In genomic region chr14:98122527-98122926, GRCh38 we compare ENCODE assay signal across 24 cellular contexts.
DNase-seq lines count a peak whose midpoint lies in the region; ATAC-seq and TF ChIP-seq lines count a peak whose summit lies in the region.
"Had no signal": no experiment of that assay in that cellular context is flagged by ENCODE, and none has a peak within 500 bp of the region (broad histone marks: within the 10 kb centered on the region; RNA-seq: fewer than 3 reads in every experiment).

No MANE protein-coding gene starts in this region.

- intact Hi-C loops in left lung (cut with DNase I): no loop called here

- H3K4me3 ChIP-seq in GM12865 (ENCODE audit: low read depth, low read length) (no peak overlapping the region), left lung (no peak overlapping the region)
- no peak overlapping the region for H3K4me3 ChIP-seq in effector memory CD4-positive, alpha-beta T cell (ENCODE audit: insufficient read depth, low read depth, low read length, poor library complexity, severe bottlenecking)
- H3K4me3 ChIP-seq: A549 had no signal

- no peak overlapping the region for H3K4me3 Mint-ChIP-seq in activated T-cell treated with anti-CD3 and anti-CD28 coated beads, Interleukin-2, amount 50 U/mL, for 24 hours
- no peak overlapping the region for H3K4me3 Mint-ChIP-seq in activated T-cell treated with anti-CD3 and anti-CD28 coated beads, Interleukin-2, amount 50 U/mL, for 4 hours
- no peak overlapping the region for H3K4me3 Mint-ChIP-seq in central memory CD8-positive, alpha-beta T cell

- H3K4me1 ChIP-seq in effector memory CD4-positive, alpha-beta T cell (ENCODE audit: control insufficient read depth, insufficient read depth, low read length, poor library complexity, severe bottlenecking): no peaks in the 10 kb centered on the region
- H3K4me1 ChIP-seq in left lung: no peaks in the 10 kb centered on the region
- H3K4me1 ChIP-seq: A549 had no signal

- peaks cover 3% of the 10 kb centered on the region for H3K36me3 Mint-ChIP-seq in activated T-cell treated with anti-CD3 and anti-CD28 coated beads, Interleukin-2, amount 50 U/mL, for 24 hours (ENCODE audit: low read depth)
- H3K36me3 Mint-ChIP-seq in activated T-cell treated with anti-CD3 and anti-CD28 coated beads, Interleukin-2, amount 50 U/mL, for 4 hours (ENCODE audit: insufficient read depth): peaks cover 4% of the 10 kb centered on the region
- no peaks in the 10 kb centered on the region for H3K36me3 Mint-ChIP-seq in central memory CD8-positive, alpha-beta T cell (ENCODE audit: insufficient read depth)

- H3K9me3 ChIP-seq in effector memory CD4-positive, alpha-beta T cell (ENCODE audit: control insufficient read depth, low read length): peaks cover 3% of the 10 kb centered on the region
- peaks cover 0 to 20% of the 10 kb centered on the region in 2 donors for H3K9me3 ChIP-seq in left lung
- H3K9me3 ChIP-seq: A549 had no signal

- H3K9me3 Mint-ChIP-seq in activated T-cell treated with anti-CD3 and anti-CD28 coated beads, Interleukin-2, amount 50 U/mL, for 24 hours: peaks cover 22% of the 10 kb centered on the region
- peaks cover 22% of the 10 kb centered on the region for H3K9me3 Mint-ChIP-seq in activated T-cell treated with anti-CD3 and anti-CD28 coated beads, Interleukin-2, amount 50 U/mL, for 4 hours
- peaks cover 5% of the 10 kb centered on the region for H3K9me3 Mint-ChIP-seq in central memory CD8-positive, alpha-beta T cell

- no peaks in the 10 kb centered on the region for H3K27me3 Mint-ChIP-seq in activated T-cell treated with anti-CD3 and anti-CD28 coated beads, Interleukin-2, amount 50 U/mL, for 24 hours
- no peaks in the 10 kb centered on the region for H3K27me3 Mint-ChIP-seq in activated T-cell treated with anti-CD3 and anti-CD28 coated beads, Interleukin-2, amount 50 U/mL, for 4 hours (ENCODE audit: low read depth)
- no peaks in the 10 kb centered on the region for H3K27me3 Mint-ChIP-seq in central memory CD8-positive, alpha-beta T cell
- H3K27me3 Mint-ChIP-seq: CD4-positive, alpha-beta memory T cell had no signal

- peak overlapping the region; percentile 47 for H3K27ac Mint-ChIP-seq in activated T-cell treated with anti-CD3 and anti-CD28 coated beads, Interleukin-2, amount 50 U/mL, for 24 hours
- peak overlapping the region; percentile 33 for H3K27ac Mint-ChIP-seq in central memory CD8-positive, alpha-beta T cell (ENCODE audit: low read depth)

- no peaks in the 10 kb centered on the region for H3K36me3 ChIP-seq in effector memory CD4-positive, alpha-beta T cell (ENCODE audit: control insufficient read depth, insufficient read depth, low read length)
- H3K36me3 ChIP-seq in left lung: no peaks in the 10 kb centered on the region

- TF ChIP-seq CTCF in GM12865 (IDR thresholded peaks at IDR 0.05; ENCODE audit: insufficient read depth, low read depth, low read length, missing control alignments) (no peak), left lung (IDR thresholded peaks at IDR 0.05) (no peak)

- H3K27me3 ChIP-seq in effector memory CD4-positive, alpha-beta T cell (replicated peaks; ENCODE audit: control insufficient read depth, insufficient read depth, low read length, poor library complexity, severe bottlenecking): no peaks in the 10 kb centered on the region
- no peaks in the 10 kb centered on the region for H3K27me3 ChIP-seq in left lung

- DNase-seq in activated T-cell treated with anti-CD3 and anti-CD28 coated beads, Interleukin-2, amount 50 U/mL, for 24 hours: no peak
- DNase-seq in activated T-cell treated with anti-CD3 and anti-CD28 coated beads, Interleukin-2, amount 50 U/mL, for 4 hours: no peak
- DNase-seq in GM12865 (ENCODE audit: low read depth): peak; percentile 25
- DNase-seq in central memory CD8-positive, alpha-beta T cell (ENCODE audit: low spot score in 2 of 2): no peak
- DNase-seq in stimulated activated naive CD8-positive, alpha-beta T cell treated with anti-CD3 and anti-CD28 coated beads, Interleukin-15, Interleukin-2, amounts not matched to agents 100 U/mL and 50 U/mL, for 24 hours: no peak
- no peak for DNase-seq in effector memory CD4-positive, alpha-beta T cell
- no peak for DNase-seq in left lung
- DNase-seq: Calu3; CD4-positive, alpha-beta memory T cell; DMS153; GDM1; GOT3; IMR-90; NCI-H1092 treated with DMSO at 0.1 percent for 48 hours; NCI-H146; NCI-H2029; NCI-H226; NCI-H524; NCI-H82 had no signal

- ATAC-seq in activated T-cell treated with anti-CD3 and anti-CD28 coated beads, Interleukin-2, amount 50 U/mL, for 4 hours: no peak
- ATAC-seq in central memory CD8-positive, alpha-beta T cell (replicated peaks; ENCODE audit: extremely low read depth, poor library complexity, severe bottlenecking): no peak
- ATAC-seq in stimulated activated naive CD8-positive, alpha-beta T cell treated with anti-CD3 and anti-CD28 coated beads, Interleukin-15, Interleukin-2, amounts not matched to agents 100 U/mL and 50 U/mL, for 24 hours: peak; percentile 36
- ATAC-seq in left lung (no peak), GM21390 (IDR thresholded peaks at IDR 0.05; ENCODE audit: unreplicated experiment) (no peak)
- ATAC-seq: A549, HCT116, Right ventricle myocardium inferior had no signal

- H3K4me1 Mint-ChIP-seq in activated T-cell treated with anti-CD3 and anti-CD28 coated beads, Interleukin-2, amount 50 U/mL, for 24 hours (ENCODE audit: low read depth): peaks cover 36% of the 10 kb centered on the region
- peaks cover 20% of the 10 kb centered on the region for H3K4me1 Mint-ChIP-seq in activated T-cell treated with anti-CD3 and anti-CD28 coated beads, Interleukin-2, amount 50 U/mL, for 4 hours (ENCODE audit: low read depth)
- peaks cover 15% of the 10 kb centered on the region for H3K4me1 Mint-ChIP-seq in central memory CD8-positive, alpha-beta T cell

- H3K27ac ChIP-seq in effector memory CD4-positive, alpha-beta T cell (ENCODE audit: insufficient read depth, low read length, poor library complexity, severe bottlenecking): no peak overlapping the region
- H3K27ac ChIP-seq in left lung: no peak overlapping the region
- H3K27ac ChIP-seq: A549, KMS-11 had no signal
